In genomic region chr2:238100049-238100820, GRCh38 we compare ENCODE assay signal across 1 cellular context.
TF ChIP-seq lines count a peak whose summit lies in the region.

Gene ESPNL, plus strand, starts transcription at chr2:238100340. Its CDS starts 80 bp downstream, at chr2:238100420.

TF ChIP-seq in K562, 482 proteins besides CTCF, POLR2A, EP300 and RAD21:
- TF ChIP-seq E2F5 (CRISPR knock-in tag; IDR thresholded peaks at IDR 0.05): no peak
- no peak for TF ChIP-seq BMI1 (IDR thresholded peaks at IDR 0.05; ENCODE audit: low read length)
- no peak for TF ChIP-seq COPS2 (conservative IDR thresholded peaks at IDR 0.05)
- TF ChIP-seq POLR2AphosphoS2 (IDR thresholded peaks at IDR 0.05; ENCODE audit: low read length): no peak
- peak; percentile 62; the same call in 1 of the 2 replicates for TF ChIP-seq HNRNPL (IDR thresholded peaks at IDR 0.05; ENCODE audit: low read depth, low read length)
- TF ChIP-seq POLR2G (IDR thresholded peaks at IDR 0.05; ENCODE audit: low read depth, low read length): peak; percentile 66
